31 cellular contexts compared by ENCODE assay signal in the genomic region with DNA sequence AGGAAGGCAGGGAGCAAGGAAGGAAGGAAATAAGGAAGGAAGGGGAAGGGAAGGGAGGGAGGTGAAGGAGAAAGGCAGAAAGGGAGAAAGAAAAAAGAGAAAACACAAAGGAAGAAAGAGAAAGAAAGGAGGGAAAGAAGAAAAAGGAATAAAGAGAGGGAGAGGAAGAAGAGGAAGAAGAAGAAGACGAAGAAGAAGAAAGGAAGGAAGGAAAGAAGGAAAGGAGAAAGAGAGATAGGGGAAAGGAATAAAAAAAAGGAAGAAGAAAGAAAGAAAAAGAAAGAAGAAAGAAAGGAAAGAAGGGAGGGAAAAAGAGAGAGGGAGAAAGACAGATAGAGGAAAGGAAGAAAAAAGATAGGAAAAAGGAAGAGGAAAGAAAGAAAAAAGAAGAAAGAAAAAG.
A peak's percentile ranks its signal among the peaks of the same experiment; 100 is the strongest.
DNase-seq lines count a peak whose midpoint lies in the region; ATAC-seq, FAIRE-seq and TF ChIP-seq lines count a peak whose summit lies in the region.
"Had no signal": no experiment of that assay in that cellular context is flagged by ENCODE, and none has a peak within 500 bp of the region (broad histone marks: within the 10 kb centered on the region; RNA-seq: fewer than 3 reads in every experiment).

No MANE protein-coding gene starts in this region.

- H3K36me3 ChIP-seq in HEK293 (ENCODE audit: control insufficient read depth in 2 of 2, insufficient read depth in 1 of 2, low read length in 2 of 2) (no peaks in the 10 kb centered on the region), K562 (ENCODE audit: control insufficient read depth, insufficient read depth, low read length) (no peaks in the 10 kb centered on the region)
- H3K36me3 ChIP-seq: BE2C; BLaER1; BLaER1 treated with 17β-estradiol and CSF1 and Interleukin-3, amounts not matched to agents 10 nM and 100 nM had no signal

- no peak for TF ChIP-seq POLR2A in K562 (conservative IDR thresholded peaks at IDR 0.05)

- H3K9me1 ChIP-seq in K562 (ENCODE audit: control insufficient read depth, insufficient read depth, low read length): no peaks in the 10 kb centered on the region

- no peak for DNase-seq in K562 (ENCODE audit: extremely low read depth in 1 of 4, low spot score in 3 of 4)
- DNase-seq in NCI-H226: no peak
- DNase-seq in HEK293T (ENCODE audit: extremely low spot score): no peak
- DNase-seq: 8988T; ACHN; AML-193; BE2C; C1 segment of cervical spinal cord; Caco-2; Calu3; CD4-positive, alpha-beta memory T cell; CD4-positive, alpha-beta T cell; CD4-positive, CD25-positive, alpha-beta regulatory T cell; CD8-positive, alpha-beta memory T cell; CD8-positive, alpha-beta T cell; COR-L47; DMS 273 treated with DMSO at 0.1 percent for 48 hours; DMS153; DMS53; DMS79; DMS79 treated with DMSO at 0.1 percent for 48 hours; DND-41; EL had no signal

- CTCF ChIA-PET in HEK293 (lab: Yijun Ruan, JAX) (no interaction called here), K562 (lab: Yijun Ruan, JAX; ENCODE audit: low intra/inter-chr PET ratio) (no interaction called here), HEK293T (lab: Yijun Ruan, JAX) (no interaction called here)

- no peaks in the 10 kb centered on the region for H3K79me2 ChIP-seq in K562 (ENCODE audit: control insufficient read depth, insufficient read depth, low read length)

- H3K27ac ChIP-seq in HEK293 (ENCODE audit: extremely low read depth, low read depth, low read length) (no peak overlapping the region), K562 (ENCODE audit: extremely low read depth, low read depth, low read length) (no peak overlapping the region)
- H3K27ac ChIP-seq: 22Rv1; A549; BLaER1; BLaER1 treated with 17β-estradiol and CSF1 and Interleukin-3, amounts not matched to agents 10 nM and 100 nM; C4-2B had no signal

- 0% methylated on average over 1 of the region's 1 CpG for WGBS in K562 (ENCODE audit: insufficient coverage, low coverage, missing lambda C conversion rate)

- no peak for FAIRE-seq in K562 (lab: Jason Lieb, UNC)
- FAIRE-seq: A204.1, D721Med had no signal

- in situ Hi-C loops in K562 (cut with MboI): no loop called here

- no peak overlapping the region for H2AFZ ChIP-seq in K562 (ENCODE audit: low read depth, low read length)

- no peaks in the 10 kb centered on the region for H4K20me1 ChIP-seq in K562 (replicated peaks; ENCODE audit: control insufficient read depth, insufficient read depth, low read length)
- H4K20me1 ChIP-seq: BLaER1; BLaER1 treated with 17β-estradiol and CSF1 and Interleukin-3, amounts not matched to agents 10 nM and 100 nM had no signal

- no peak for TF ChIP-seq CTCF in HEK293 (tag by site-specific recombination; IDR thresholded peaks at IDR 0.05)
- no peak for TF ChIP-seq CTCF in K562 (IDR thresholded peaks at IDR 0.05 in 2 of 3, conservative IDR thresholded peaks at IDR 0.05 in 1 of 3; ENCODE audit: insufficient read depth in 2 of 3, low read depth in 1 of 3, low read length in 3 of 3)

- no peak overlapping the region for H3K4me2 ChIP-seq in K562 (ENCODE audit: insufficient read depth, low read length)
- H3K4me2 ChIP-seq: A549; BLaER1; BLaER1 treated with 17β-estradiol and CSF1 and Interleukin-3, amounts not matched to agents 10 nM and 100 nM had no signal

- H3K9me3 ChIP-seq in HEK293 (ENCODE audit: control insufficient read depth, insufficient read depth, low read depth, low read length): no peaks in the 10 kb centered on the region
- H3K9me3 ChIP-seq in K562 (replicated peaks; ENCODE audit: control insufficient read depth, insufficient read depth, low read depth, low read length): no peaks in the 10 kb centered on the region
- H3K9me3 ChIP-seq: A549; BE2C; BLaER1; BLaER1 treated with 17β-estradiol and CSF1 and Interleukin-3, amounts not matched to agents 10 nM and 100 nM; Caco-2 had no signal

- TF ChIP-seq EP300 in K562 (IDR thresholded peaks at IDR 0.05; ENCODE audit: low read length): no peak

- POLR2A ChIA-PET in HEK293 (lab: Yijun Ruan, JAX): no interaction called here
- POLR2A ChIA-PET in K562 (lab: Yijun Ruan, JAX): no interaction called here
- POLR2A ChIA-PET in HEK293T (lab: Yijun Ruan, JAX): no interaction called here

- BruUV-seq in K562 (replicated peaks; lab: Mats Ljungman, UMichigan): no TSS peak

- no peaks in the 10 kb centered on the region for H3K27me3 ChIP-seq in K562 (ENCODE audit: control insufficient read depth in 2 of 2, insufficient read depth in 2 of 2, low read length in 2 of 2)
- H3K27me3 ChIP-seq: BE2C; BLaER1; BLaER1 treated with 17β-estradiol and CSF1 and Interleukin-3, amounts not matched to agents 10 nM and 100 nM had no signal

- ATAC-seq in K562: no peak
- ATAC-seq: A549; CD8-positive, alpha-beta T cell had no signal

- H3K9ac ChIP-seq in K562 (ENCODE audit: insufficient read depth in 1 of 2, low read depth in 2 of 2, low read length in 2 of 2): no peak overlapping the region
- H3K9ac ChIP-seq: BLaER1; BLaER1 treated with 17β-estradiol and CSF1 and Interleukin-3, amounts not matched to agents 10 nM and 100 nM had no signal

- H3K4me1 ChIP-seq in HEK293 (ENCODE audit: control insufficient read depth, insufficient read depth, low read length) (no peaks in the 10 kb centered on the region), K562 (replicated peaks in 1 of 2; ENCODE audit: control insufficient read depth in 2 of 2, insufficient read depth in 2 of 2, low read length in 2 of 2) (no peaks in the 10 kb centered on the region)
- H3K4me1 ChIP-seq: A549; BE2C; BLaER1; BLaER1 treated with 17β-estradiol and CSF1 and Interleukin-3, amounts not matched to agents 10 nM and 100 nM; Caco-2 had no signal

- intact Hi-C loops in K562 (cut with micrococcal nuclease): no loop called here

- no peak for TF ChIP-seq RAD21 in K562 (CRISPR knock-in tag; conservative IDR thresholded peaks at IDR 0.05 in 1 of 2, IDR thresholded peaks at IDR 0.05 in 1 of 2)

- H3K4me3 ChIP-seq in HEK293 (ENCODE audit: low read depth, low read length): no peak overlapping the region
- no peak overlapping the region for H3K4me3 ChIP-seq in K562
- H3K4me3 ChIP-seq: A549; BLaER1; BLaER1 treated with 17β-estradiol and CSF1 and Interleukin-3, amounts not matched to agents 10 nM and 100 nM had no signal

TF ChIP-seq in HEK293, 187 proteins besides CTCF, POLR2A, EP300 and RAD21:
- TF ChIP-seq, protein P1, sequence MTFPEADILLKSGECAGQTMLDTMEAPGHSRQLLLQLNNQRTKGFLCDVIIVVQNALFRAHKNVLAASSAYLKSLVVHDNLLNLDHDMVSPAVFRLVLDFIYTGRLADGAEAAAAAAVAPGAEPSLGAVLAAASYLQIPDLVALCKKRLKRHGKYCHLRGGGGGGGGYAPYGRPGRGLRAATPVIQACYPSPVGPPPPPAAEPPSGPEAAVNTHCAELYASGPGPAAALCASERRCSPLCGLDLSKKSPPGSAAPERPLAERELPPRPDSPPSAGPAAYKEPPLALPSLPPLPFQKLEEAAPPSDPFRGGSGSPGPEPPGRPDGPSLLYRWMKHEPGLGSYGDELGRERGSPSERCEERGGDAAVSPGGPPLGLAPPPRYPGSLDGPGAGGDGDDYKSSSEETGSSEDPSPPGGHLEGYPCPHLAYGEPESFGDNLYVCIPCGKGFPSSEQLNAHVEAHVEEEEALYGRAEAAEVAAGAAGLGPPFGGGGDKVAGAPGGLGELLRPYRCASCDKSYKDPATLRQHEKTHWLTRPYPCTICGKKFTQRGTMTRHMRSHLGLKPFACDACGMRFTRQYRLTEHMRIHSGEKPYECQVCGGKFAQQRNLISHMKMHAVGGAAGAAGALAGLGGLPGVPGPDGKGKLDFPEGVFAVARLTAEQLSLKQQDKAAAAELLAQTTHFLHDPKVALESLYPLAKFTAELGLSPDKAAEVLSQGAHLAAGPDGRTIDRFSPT (tag by site-specific recombination; IDR thresholded peaks at IDR 0.05): no peak
- peak; percentile 66; the same call in 1 of the 2 replicates for TF ChIP-seq PRDM1 (tag by site-specific recombination; IDR thresholded peaks at IDR 0.05)

TF ChIP-seq in K562, 482 proteins besides CTCF, POLR2A, EP300 and RAD21:
- TF ChIP-seq SIRT6 (IDR thresholded peaks at IDR 0.05; ENCODE audit: low read depth, low read length): no peak
- TF ChIP-seq, protein P2, sequence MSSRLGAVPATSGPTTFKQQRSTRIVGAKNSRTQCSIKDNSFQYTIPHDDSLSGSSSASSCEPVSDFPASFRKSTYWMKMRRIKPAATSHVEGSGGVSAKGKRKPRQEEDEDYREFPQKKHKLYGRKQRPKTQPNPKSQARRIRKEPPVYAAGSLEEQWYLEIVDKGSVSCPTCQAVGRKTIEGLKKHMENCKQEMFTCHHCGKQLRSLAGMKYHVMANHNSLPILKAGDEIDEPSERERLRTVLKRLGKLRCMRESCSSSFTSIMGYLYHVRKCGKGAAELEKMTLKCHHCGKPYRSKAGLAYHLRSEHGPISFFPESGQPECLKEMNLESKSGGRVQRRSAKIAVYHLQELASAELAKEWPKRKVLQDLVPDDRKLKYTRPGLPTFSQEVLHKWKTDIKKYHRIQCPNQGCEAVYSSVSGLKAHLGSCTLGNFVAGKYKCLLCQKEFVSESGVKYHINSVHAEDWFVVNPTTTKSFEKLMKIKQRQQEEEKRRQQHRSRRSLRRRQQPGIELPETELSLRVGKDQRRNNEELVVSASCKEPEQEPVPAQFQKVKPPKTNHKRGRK (tag; IDR thresholded peaks at IDR 0.05): peak; percentile 96
- TF ChIP-seq, protein P3, sequence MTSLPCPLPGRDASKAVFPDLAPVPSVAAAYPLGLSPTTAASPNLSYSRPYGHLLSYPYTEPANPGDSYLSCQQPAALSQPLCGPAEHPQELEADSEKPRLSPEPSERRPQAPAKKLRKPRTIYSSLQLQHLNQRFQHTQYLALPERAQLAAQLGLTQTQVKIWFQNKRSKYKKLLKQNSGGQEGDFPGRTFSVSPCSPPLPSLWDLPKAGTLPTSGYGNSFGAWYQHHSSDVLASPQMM (CRISPR knock-in tag; IDR thresholded peaks at IDR 0.05): no peak

TF ChIP-seq in HEK293T, 16 proteins besides CTCF, POLR2A, EP300 and RAD21 (continues in another document):
- TF ChIP-seq FOXA1 (IDR thresholded peaks at IDR 0.05) (no peak), ELF4 (IDR thresholded peaks at IDR 0.05) (no peak), NFRKB (IDR thresholded peaks at IDR 0.05) (no peak), FOXM1 (IDR thresholded peaks at IDR 0.05; ENCODE audit: borderline replicate concordance) (no peak), FOXK2 (IDR thresholded peaks at IDR 0.05) (no peak), ARNT (IDR thresholded peaks at IDR 0.05) (no peak), SUZ12 (IDR thresholded peaks at IDR 0.05) (no peak), SP1 (IDR thresholded peaks at IDR 0.05) (no peak), LEF1 (IDR thresholded peaks at IDR 0.05; ENCODE audit: borderline replicate concordance) (no peak), ZNF384 (IDR thresholded peaks at IDR 0.05) (no peak)
